25 cellular contexts compared by ENCODE assay signal in genomic region chr4:56730097-56730496, GRCh38. TPM values are rescaled to one million over a fixed set of nuclear protein-coding genes. Genes with fewer than 3 reads are reported as not detected.
"Had no signal": no experiment of that assay in that cellular context is flagged by ENCODE, and none has a peak within 500 bp of the region (broad histone marks: within the 10 kb centered on the region; RNA-seq: fewer than 3 reads in every experiment).

No MANE protein-coding gene starts in this region.

- H3K27me3 Mint-ChIP-seq: activated B cell treated with CpG ODN at 0.5 μM for 24 hours; activated naive CD8-positive, alpha-beta T cell; central memory CD8-positive, alpha-beta T cell had no signal

- H3K4me1 Mint-ChIP-seq: brain; central memory CD8-positive, alpha-beta T cell; T-cell had no signal

- DNase-seq: activated B cell treated with CpG ODN at 0.5 μM for 24 hours; activated CD4-positive, alpha-beta T cell treated with anti-CD3 and anti-CD28 coated beads for 1 hour; activated gamma-delta T cell; activated naive CD4-positive, alpha-beta T cell treated with anti-CD3 and anti-CD28 coated beads for 36 hours; activated T-cell treated with anti-CD3 and anti-CD28 coated beads for 4 hours; amygdala; NCI-H1092; NCI-H1417; NCI-H1930; NCI-H345; NCI-H510A; PC-9; T-cell; T-helper 2 cell; T1000 had no signal

- H3K9me3 Mint-ChIP-seq: activated B cell treated with CpG ODN at 0.5 μM for 24 hours; activated naive CD4-positive, alpha-beta T cell treated with anti-CD3 and anti-CD28 coated beads for 36 hours; activated T-helper 17 cell treated with anti-CD3 and anti-CD28 coated beads, Interleukin-2, amount 50 U/mL, for 72 hours; central memory CD8-positive, alpha-beta T cell; T-cell had no signal

- H3K4me3 Mint-ChIP-seq: activated B cell treated with CpG ODN at 0.5 μM for 24 hours; activated naive CD4-positive, alpha-beta T cell treated with anti-CD3 and anti-CD28 coated beads for 36 hours; activated naive CD8-positive, alpha-beta T cell; activated T-helper 17 cell treated with anti-CD3 and anti-CD28 coated beads, Interleukin-2, amount 50 U/mL, for 72 hours; brain; central memory CD8-positive, alpha-beta T cell; IgD-negative memory B cell; T-cell had no signal

- H3K27ac Mint-ChIP-seq: activated B cell treated with CpG ODN at 0.5 μM for 24 hours; activated naive CD4-positive, alpha-beta T cell treated with anti-CD3 and anti-CD28 coated beads for 36 hours; activated naive CD8-positive, alpha-beta T cell; activated T-helper 17 cell treated with anti-CD3 and anti-CD28 coated beads, Interleukin-2, amount 50 U/mL, for 72 hours; brain; IgD-negative memory B cell; T-cell had no signal

- H3K27ac ChIP-seq: KMS-11, PC-9, SK-N-MC had no signal

- ATAC-seq: activated T-helper 17 cell treated with anti-CD3 and anti-CD28 coated beads, Interleukin-2, amount 50 U/mL, for 72 hours; Right ventricle myocardium inferior; T-cell had no signal

RNA-seq across cellular contexts. Expression of gene HOPX, which starts 49.0 kb away (rescaled TPM):
- total RNA-seq: MCF 10A, RPMI7951 had no signal
